Comparison of ENCODE assay signal across 20 cellular contexts in the genomic region with DNA sequence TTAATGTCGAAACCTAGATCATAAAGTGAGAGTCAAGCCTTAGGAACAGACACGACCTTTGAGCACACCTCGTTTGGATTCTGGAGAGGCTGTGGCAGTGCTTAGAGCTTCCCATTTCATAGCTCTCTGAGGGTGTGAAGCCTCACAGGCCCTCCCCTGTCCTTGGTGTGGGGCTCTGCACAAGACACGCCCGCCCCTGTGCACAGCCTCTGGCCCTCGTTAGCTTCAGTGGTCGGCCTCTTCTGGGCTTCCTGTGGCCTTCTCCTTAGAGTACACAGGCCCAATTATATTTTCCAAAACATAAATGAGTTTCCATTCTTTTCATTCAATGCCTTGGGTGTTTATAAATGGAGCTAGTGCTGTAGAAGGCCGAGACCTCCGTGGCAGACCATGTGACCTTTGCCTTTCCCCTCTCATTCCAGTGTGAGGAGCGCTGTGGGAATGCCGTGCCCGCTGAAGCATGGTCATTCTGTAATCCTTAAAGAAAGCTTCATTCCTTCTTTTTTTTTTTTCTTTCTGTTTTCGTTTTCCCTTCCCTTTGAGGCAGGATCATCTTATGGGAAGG.
DNase-seq lines count a peak whose midpoint lies in the region; ATAC-seq and TF ChIP-seq lines count a peak whose summit lies in the region.
"Had no signal": no experiment of that assay in that cellular context is flagged by ENCODE, and none has a peak within 500 bp of the region (broad histone marks: within the 10 kb centered on the region; RNA-seq: fewer than 3 reads in every experiment).

No MANE protein-coding gene starts in this region.

- H3K36me3 Mint-ChIP-seq in neural crest cell (ENCODE audit: low read depth) (peaks cover 22% of the 10 kb centered on the region), WTC11 (peaks cover 71% of the 10 kb centered on the region)
- H3K36me3 Mint-ChIP-seq in naive thymus-derived CD8-positive, alpha-beta T cell: no peaks in the 10 kb centered on the region
- H3K36me3 Mint-ChIP-seq: CD4-positive, CD25-positive, alpha-beta regulatory T cell; CD8-positive, alpha-beta memory T cell had no signal

- TF ChIP-seq CTCF in neural crest cell (conservative IDR thresholded peaks at IDR 0.05) (no peak), WTC11 (IDR thresholded peaks at IDR 0.05) (no peak)

- in situ Hi-C loops in SK-MEL-5 (cut with HindIII; ENCODE audit: low pct_unique_long_range_greater_than_20kb, low sequenced_read_pairs): no loop called here

- H3K9me3 Mint-ChIP-seq in neural crest cell: peaks cover 15% of the 10 kb centered on the region
- peaks cover 85% of the 10 kb centered on the region for H3K9me3 Mint-ChIP-seq in WTC11
- peaks cover 0 to 30% (median 15%) of the 10 kb centered on the region in 9 donors for H3K9me3 Mint-ChIP-seq in naive thymus-derived CD8-positive, alpha-beta T cell

- H3K4me1 Mint-ChIP-seq in neural crest cell: peaks cover 40% of the 10 kb centered on the region
- H3K4me1 Mint-ChIP-seq in WTC11: no peaks in the 10 kb centered on the region
- peaks cover 0 to 2% (median 0%) of the 10 kb centered on the region in 4 donors for H3K4me1 Mint-ChIP-seq in naive thymus-derived CD8-positive, alpha-beta T cell
- H3K4me1 Mint-ChIP-seq: CD4-positive, CD25-positive, alpha-beta regulatory T cell; CD8-positive, alpha-beta memory T cell had no signal

- DNase-seq in SK-MEL-5 (ENCODE audit: low read depth, low spot score) (peak; percentile 30), epidermal melanocyte (ENCODE audit: insufficient read length, low spot score) (peak; percentile 35), neural crest cell (ENCODE audit: low read depth, low spot score) (peak; percentile 33), sciatic nerve (ENCODE audit: low spot score) (no peak), NCI-H774 (lab: John Stamatoyannopoulos, UW) (no peak), WTC11 (ENCODE audit: low spot score) (no peak), medulla oblongata (ENCODE audit: extremely low spot score) (no peak)
- no peak for DNase-seq in naive thymus-derived CD8-positive, alpha-beta T cell
- DNase-seq: ACHN; BE2C; C1 segment of cervical spinal cord; CD4-positive, CD25-positive, alpha-beta regulatory T cell; CD8-positive, alpha-beta memory T cell; COR-L47; DMS 273 treated with DMSO at 0.1 percent for 48 hours; DMS53; DND-41; EL; GOT3 had no signal

- H3K27ac Mint-ChIP-seq in neural crest cell (ENCODE audit: unreplicated experiment) (peak overlapping the region; percentile 86), WTC11 (no peak overlapping the region)
- H3K27ac Mint-ChIP-seq in naive thymus-derived CD8-positive, alpha-beta T cell: no peak overlapping the region
- H3K27ac Mint-ChIP-seq: CD4-positive, CD25-positive, alpha-beta regulatory T cell; CD8-positive, alpha-beta memory T cell had no signal

- H3K27me3 Mint-ChIP-seq in neural crest cell (ENCODE audit: low read depth) (no peaks in the 10 kb centered on the region), WTC11 (ENCODE audit: low read depth) (peaks cover 23% of the 10 kb centered on the region)
- H3K27me3 Mint-ChIP-seq in naive thymus-derived CD8-positive, alpha-beta T cell: peaks cover 0 to 12% (median 0%) of the 10 kb centered on the region in 5 donors
- H3K27me3 Mint-ChIP-seq: CD4-positive, CD25-positive, alpha-beta regulatory T cell had no signal

- CTCF ChIA-PET in WTC11 (lab: Charles Lee): no interaction called here

- H3K4me3 Mint-ChIP-seq in neural crest cell (peak overlapping the region; percentile 60), WTC11 (no peak overlapping the region)
- H3K4me3 Mint-ChIP-seq in naive thymus-derived CD8-positive, alpha-beta T cell: no peak overlapping the region
- H3K4me3 Mint-ChIP-seq: CD4-positive, CD25-positive, alpha-beta regulatory T cell; CD8-positive, alpha-beta memory T cell had no signal

- ATAC-seq in sciatic nerve (peak; percentile 34), WTC11 (no peak)
- ATAC-seq in naive thymus-derived CD8-positive, alpha-beta T cell: no peak
- ATAC-seq: GM12878 had no signal

- POLR2A ChIA-PET in WTC11 (lab: Charles Lee): no interaction called here
- POLR2A ChIA-PET in naive thymus-derived CD8-positive, alpha-beta T cell (lab: Charles Lee): no interaction called here

- intact Hi-C loops in sciatic nerve (cut with DNase I): no loop called here

TF ChIP-seq in WTC11, 78 proteins besides CTCF, POLR2A, EP300 and RAD21:
- TF ChIP-seq ZNF121 (CRISPR knock-in tag; IDR thresholded peaks at IDR 0.05) (no peak), TCF7 (CRISPR knock-in tag; IDR thresholded peaks at IDR 0.05; ENCODE audit: low read depth) (no peak), JAZF1 (CRISPR knock-in tag; IDR thresholded peaks at IDR 0.05) (no peak), TEAD4 (CRISPR knock-in tag; IDR thresholded peaks at IDR 0.05) (no peak)
- TF ChIP-seq, protein P1, sequence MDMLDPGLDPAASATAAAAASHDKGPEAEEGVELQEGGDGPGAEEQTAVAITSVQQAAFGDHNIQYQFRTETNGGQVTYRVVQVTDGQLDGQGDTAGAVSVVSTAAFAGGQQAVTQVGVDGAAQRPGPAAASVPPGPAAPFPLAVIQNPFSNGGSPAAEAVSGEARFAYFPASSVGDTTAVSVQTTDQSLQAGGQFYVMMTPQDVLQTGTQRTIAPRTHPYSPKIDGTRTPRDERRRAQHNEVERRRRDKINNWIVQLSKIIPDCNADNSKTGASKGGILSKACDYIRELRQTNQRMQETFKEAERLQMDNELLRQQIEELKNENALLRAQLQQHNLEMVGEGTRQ (CRISPR knock-in tag; IDR thresholded peaks at IDR 0.05): no peak
- TF ChIP-seq, protein P2, sequence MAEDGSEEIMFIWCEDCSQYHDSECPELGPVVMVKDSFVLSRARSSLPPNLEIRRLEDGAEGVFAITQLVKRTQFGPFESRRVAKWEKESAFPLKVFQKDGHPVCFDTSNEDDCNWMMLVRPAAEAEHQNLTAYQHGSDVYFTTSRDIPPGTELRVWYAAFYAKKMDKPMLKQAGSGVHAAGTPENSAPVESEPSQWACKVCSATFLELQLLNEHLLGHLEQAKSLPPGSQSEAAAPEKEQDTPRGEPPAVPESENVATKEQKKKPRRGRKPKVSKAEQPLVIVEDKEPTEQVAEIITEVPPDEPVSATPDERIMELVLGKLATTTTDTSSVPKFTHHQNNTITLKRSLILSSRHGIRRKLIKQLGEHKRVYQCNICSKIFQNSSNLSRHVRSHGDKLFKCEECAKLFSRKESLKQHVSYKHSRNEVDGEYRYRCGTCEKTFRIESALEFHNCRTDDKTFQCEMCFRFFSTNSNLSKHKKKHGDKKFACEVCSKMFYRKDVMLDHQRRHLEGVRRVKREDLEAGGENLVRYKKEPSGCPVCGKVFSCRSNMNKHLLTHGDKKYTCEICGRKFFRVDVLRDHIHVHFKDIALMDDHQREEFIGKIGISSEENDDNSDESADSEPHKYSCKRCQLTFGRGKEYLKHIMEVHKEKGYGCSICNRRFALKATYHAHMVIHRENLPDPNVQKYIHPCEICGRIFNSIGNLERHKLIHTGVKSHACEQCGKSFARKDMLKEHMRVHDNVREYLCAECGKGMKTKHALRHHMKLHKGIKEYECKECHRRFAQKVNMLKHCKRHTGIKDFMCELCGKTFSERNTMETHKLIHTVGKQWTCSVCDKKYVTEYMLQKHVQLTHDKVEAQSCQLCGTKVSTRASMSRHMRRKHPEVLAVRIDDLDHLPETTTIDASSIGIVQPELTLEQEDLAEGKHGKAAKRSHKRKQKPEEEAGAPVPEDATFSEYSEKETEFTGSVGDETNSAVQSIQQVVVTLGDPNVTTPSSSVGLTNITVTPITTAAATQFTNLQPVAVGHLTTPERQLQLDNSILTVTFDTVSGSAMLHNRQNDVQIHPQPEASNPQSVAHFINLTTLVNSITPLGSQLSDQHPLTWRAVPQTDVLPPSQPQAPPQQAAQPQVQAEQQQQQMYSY (CRISPR knock-in tag; IDR thresholded peaks at IDR 0.05): no peak

Comparison
In these comparisons a context has a peak if more than half of its experiments do, and no peak if none do; other contexts are left out.
1. DNase-seq: peak in SK-MEL-5 (single experiment), epidermal melanocyte (single experiment) and neural crest cell (single experiment); none in sciatic nerve (single experiment), NCI-H774 (single experiment), WTC11 (single experiment), naive thymus-derived CD8-positive, alpha-beta T cell (0 of 10) and medulla oblongata (single experiment).